Comparison of ENCODE assay signal across 12 cellular contexts in genomic region chr12:59699408-59700144, GRCh38.
DNase-seq lines count a peak whose midpoint lies in the region; ATAC-seq and TF ChIP-seq lines count a peak whose summit lies in the region.
"Had no signal": no experiment of that assay in that cellular context is flagged by ENCODE, and none has a peak within 500 bp of the region (broad histone marks: within the 10 kb centered on the region; RNA-seq: fewer than 3 reads in every experiment).

No MANE protein-coding gene starts in this region.

- H3K9me3 Mint-ChIP-seq in CD14-positive monocyte, result peaks cover 0 to 2% (median 0%) of the 10 kb centered on the region in 7 donors
- H3K9me3 Mint-ChIP-seq in activated naive CD4-positive, alpha-beta T cell treated with anti-CD3 and anti-CD28 coated beads, Interleukin-2, amount 50 U/mL, for 72 hours, result no peaks in the 10 kb centered on the region
- no peaks in the 10 kb centered on the region for H3K9me3 Mint-ChIP-seq in activated CD4-positive, alpha-beta memory T cell treated with anti-CD3 and anti-CD28 coated beads, Interleukin-2, amount 10 ng/mL, durations not matched to agents 7 days and 5 days
- H3K9me3 Mint-ChIP-seq: natural killer cell treated with Interleukin-12 subunit alpha and Interleukin-12 subunit beta and Interleukin-15 and Interleukin-18, amount 100 ng/mL, for 72 hours had no signal

- H3K36me3 Mint-ChIP-seq in CD14-positive monocyte, result peaks cover 3% of the 10 kb centered on the region in 2 donors
- H3K36me3 Mint-ChIP-seq in activated naive CD4-positive, alpha-beta T cell treated with anti-CD3 and anti-CD28 coated beads, Interleukin-2, amount 50 U/mL, for 72 hours, result no peaks in the 10 kb centered on the region
- no peaks in the 10 kb centered on the region for H3K36me3 Mint-ChIP-seq in activated CD4-positive, alpha-beta memory T cell treated with anti-CD3 and anti-CD28 coated beads, Interleukin-2, amount 10 ng/mL, durations not matched to agents 7 days and 5 days (ENCODE audit: low read depth)
- H3K36me3 Mint-ChIP-seq: natural killer cell treated with Interleukin-12 subunit alpha and Interleukin-12 subunit beta and Interleukin-15 and Interleukin-18, amount 100 ng/mL, for 72 hours had no signal

- H3K4me3 Mint-ChIP-seq in CD14-positive monocyte, result peak overlapping the region in 1 of 2 donors; percentile 30
- H3K4me3 Mint-ChIP-seq in activated CD4-positive, alpha-beta memory T cell treated with anti-CD3 and anti-CD28 coated beads, Interleukin-2, amount 10 ng/mL, durations not matched to agents 7 days and 5 days, result no peak overlapping the region
- H3K4me3 Mint-ChIP-seq: natural killer cell treated with Interleukin-12 subunit alpha and Interleukin-12 subunit beta and Interleukin-15 and Interleukin-18, amount 100 ng/mL, for 72 hours had no signal

- no peaks in the 10 kb centered on the region for H3K27me3 Mint-ChIP-seq in CD14-positive monocyte (ENCODE audit: low read depth in 3 of 3)
- H3K27me3 Mint-ChIP-seq in activated CD4-positive, alpha-beta memory T cell treated with anti-CD3 and anti-CD28 coated beads, Interleukin-2, amount 10 ng/mL, durations not matched to agents 7 days and 5 days, result no peaks in the 10 kb centered on the region
- H3K27me3 Mint-ChIP-seq: natural killer cell treated with Interleukin-12 subunit alpha and Interleukin-12 subunit beta and Interleukin-15 and Interleukin-18, amount 100 ng/mL, for 72 hours had no signal

- DNase-seq in CD14-positive monocyte (ENCODE audit: low spot score), result peak; percentile 48
- DNase-seq in NOMO-1 (lab: John Stamatoyannopoulos, UW; ENCODE audit: unreplicated experiment in 2 of 2), result peak; percentile 55 to 73
- peak; percentile 88 for DNase-seq in fibroblast of gingiva (ENCODE audit: low read depth)
- DNase-seq in omental fat pad (ENCODE audit: low spot score), result no peak
- DNase-seq in activated naive CD4-positive, alpha-beta T cell treated with anti-CD3 and anti-CD28 coated beads, Interleukin-2, amount 50 U/mL, for 72 hours (ENCODE audit: low spot score in 2 of 2), result no peak
- DNase-seq in activated CD4-positive, alpha-beta memory T cell treated with anti-CD3 and anti-CD28 coated beads, Interleukin-2, amount 10 ng/mL, durations not matched to agents 7 days and 5 days, result no peak
- DNase-seq in HuH-7.5 (ENCODE audit: low spot score), result no peak
- DNase-seq: activated gamma-delta T cell treated with Interleukin-2 at 50 U/mL for 16 hours; SHP77; stimulated activated CD4-positive, alpha-beta T cell treated with anti-CD3 and anti-CD28 coated beads, Interleukin-2, amount 100 ng/mL, for 24 hours had no signal

- CTCF ChIA-PET in activated CD4-positive, alpha-beta memory T cell treated with anti-CD3 and anti-CD28 coated beads, Interleukin-2, amount 10 ng/mL, durations not matched to agents 7 days and 5 days (lab: Charles Lee), result no interaction called here

- intact Hi-C loops in CD14-positive monocyte (cut with micrococcal nuclease), result loop anchor here (5.0 kb wide), 1 partner anchor 102 kb away; the partner anchor contains the start of gene SLC16A7 (in 2 of the 2)

- ATAC-seq in omental fat pad (ENCODE audit: low FRiP score) (peak; percentile 74), GM21737 (IDR thresholded peaks at IDR 0.05; ENCODE audit: unreplicated experiment) (no peak)
- no peak for ATAC-seq in activated naive CD4-positive, alpha-beta T cell treated with anti-CD3 and anti-CD28 coated beads, Interleukin-2, amount 50 U/mL, for 72 hours

- no peak for TF ChIP-seq CTCF in CD14-positive monocyte (IDR thresholded peaks at IDR 0.05)
- no peak for TF ChIP-seq CTCF in omental fat pad (IDR thresholded peaks at IDR 0.05)

- H3K27ac Mint-ChIP-seq in CD14-positive monocyte, result peak overlapping the region; percentile 82 to 92 (median 88)
- H3K27ac Mint-ChIP-seq in activated naive CD4-positive, alpha-beta T cell treated with anti-CD3 and anti-CD28 coated beads, Interleukin-2, amount 50 U/mL, for 72 hours, result no peak overlapping the region
- no peak overlapping the region for H3K27ac Mint-ChIP-seq in activated CD4-positive, alpha-beta memory T cell treated with anti-CD3 and anti-CD28 coated beads, Interleukin-2, amount 10 ng/mL, durations not matched to agents 7 days and 5 days

- peaks cover 11% of the 10 kb centered on the region for H3K4me1 Mint-ChIP-seq in CD14-positive monocyte
- no peaks in the 10 kb centered on the region for H3K4me1 Mint-ChIP-seq in activated CD4-positive, alpha-beta memory T cell treated with anti-CD3 and anti-CD28 coated beads, Interleukin-2, amount 10 ng/mL, durations not matched to agents 7 days and 5 days

- POLR2A ChIA-PET in activated CD4-positive, alpha-beta memory T cell treated with anti-CD3 and anti-CD28 coated beads, Interleukin-2, amount 10 ng/mL, durations not matched to agents 7 days and 5 days (lab: Charles Lee), result no interaction called here

Comparison
In these comparisons a context has a peak if more than half of its experiments do, and no peak if none do; other contexts are left out.
1. DNase-seq: peak in CD14-positive monocyte (single experiment), NOMO-1 (2 of 2) and fibroblast of gingiva (single experiment); none in omental fat pad (single experiment), activated naive CD4-positive, alpha-beta T cell treated with anti-CD3 and anti-CD28 coated beads, Interleukin-2, amount 50 U/mL, for 72 hours (0 of 2), activated CD4-positive, alpha-beta memory T cell treated with anti-CD3 and anti-CD28 coated beads, Interleukin-2, amount 10 ng/mL, durations not matched to agents 7 days and 5 days (single experiment) and HuH-7.5 (single experiment).
2. H3K27ac Mint-ChIP-seq: peak in CD14-positive monocyte (7 of 7); none in activated naive CD4-positive, alpha-beta T cell treated with anti-CD3 and anti-CD28 coated beads, Interleukin-2, amount 50 U/mL, for 72 hours (0 of 2) and activated CD4-positive, alpha-beta memory T cell treated with anti-CD3 and anti-CD28 coated beads, Interleukin-2, amount 10 ng/mL, durations not matched to agents 7 days and 5 days (single experiment).